In the genomic region with DNA sequence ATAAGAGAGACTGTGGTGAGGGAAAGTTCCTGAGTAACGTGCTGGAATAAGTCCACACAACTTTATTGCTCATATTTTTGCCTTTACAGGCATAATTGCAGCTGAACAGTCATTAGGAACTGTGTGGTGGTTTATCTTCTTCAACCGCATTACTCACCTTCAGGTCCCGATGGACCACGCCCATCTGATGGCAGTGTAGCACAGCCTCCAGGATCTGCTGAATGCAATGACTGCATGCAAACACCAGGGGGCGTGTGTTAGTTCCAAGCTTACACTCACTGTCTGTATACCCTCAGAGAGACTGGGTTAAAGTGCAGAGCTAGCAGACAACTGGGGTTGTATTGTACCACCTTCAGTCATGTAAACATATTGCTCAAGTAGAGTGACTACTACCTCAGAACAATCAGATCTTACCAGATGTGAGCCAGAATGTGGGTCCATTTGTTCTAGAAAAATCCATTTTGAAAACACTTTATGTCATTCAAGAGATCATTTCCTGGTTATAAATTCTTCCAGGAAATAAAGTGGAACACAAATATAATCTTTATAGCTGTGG, we compare ENCODE assay signal across 8 cellular contexts.
DNase-seq lines count a peak whose midpoint lies in the region; ATAC-seq, FAIRE-seq and TF ChIP-seq lines count a peak whose summit lies in the region.

No MANE protein-coding gene starts in this region.

- H3K27me3 ChIP-seq in OCI-LY1 (ENCODE audit: insufficient read depth, low read length) (no peaks in the 10 kb centered on the region), endothelial cell of umbilical vein (ENCODE audit: control insufficient read depth in 2 of 2, insufficient read depth in 2 of 2, low read length in 2 of 2) (no peaks in the 10 kb centered on the region)

- H4K20me1 ChIP-seq in OCI-LY1 (ENCODE audit: insufficient read depth, low read length) (no peaks in the 10 kb centered on the region), endothelial cell of umbilical vein (replicated peaks; ENCODE audit: control insufficient read depth, extremely low read depth, insufficient read depth, low read length) (no peaks in the 10 kb centered on the region)

- H3K9ac ChIP-seq in OCI-LY1 (ENCODE audit: low read length) (peak overlapping the region; percentile 13), endothelial cell of umbilical vein (replicated peaks; ENCODE audit: extremely low read depth, insufficient read depth, low read length) (no peak overlapping the region)

- no peaks in the 10 kb centered on the region for H3K9me2 ChIP-seq in OCI-LY1 (ENCODE audit: low read depth, low read length)

- CTCF ChIA-PET in endothelial cell of umbilical vein (lab: Charles Lee): interaction anchor here (0.5 to 2.8 kb wide), 53 partner anchors 8 to 836 kb away, joined by 3 to 32 read pairs (median 5); no protein-coding TSS in a partner anchor

- ATAC-seq in GM21529 (IDR thresholded peaks at IDR 0.05; ENCODE audit: unreplicated experiment): peak; percentile 98

- peak; percentile 90 for DNase-seq in DMS153 (lab: John Stamatoyannopoulos, UW)
- DNase-seq in HuH-7.5 (ENCODE audit: low spot score): peak; percentile 35
- peak; percentile 86 for DNase-seq in activated CD8-positive, alpha-beta memory T cell treated with anti-CD3 and anti-CD28 coated beads, Interleukin-2, amount 50 U/mL, for 1 hour (ENCODE audit: extremely low read depth)
- peak; percentile 96 for DNase-seq in endothelial cell of umbilical vein (ENCODE audit: low read depth, low spot score)
- DNase-seq in mucosa of gallbladder (ENCODE audit: low spot score): peak; percentile 92
- peak; percentile 83 to 90 for DNase-seq in stimulated activated CD8-positive, alpha-beta memory T cell treated with anti-CD3 and anti-CD28 coated beads, Interleukin-4, amount 100 ng/mL, for 4 hours (ENCODE audit: low read depth in 2 of 2, low spot score in 1 of 2)

- intact Hi-C loops in endothelial cell of umbilical vein (cut with micrococcal nuclease): loop anchor here (1.0 to 10.0 kb wide), 8 partner anchors 80 to 837 kb away; partner anchors contain the start of gene CAMK2D

- no peaks in the 10 kb centered on the region for H3K9me1 ChIP-seq in endothelial cell of umbilical vein (replicated peaks; ENCODE audit: control insufficient read depth, extremely low read depth, insufficient read depth, low read length)

- no TSS peak for BruUV-seq in endothelial cell of umbilical vein (replicated peaks; lab: Mats Ljungman, UMichigan)

- H3F3A ChIP-seq in OCI-LY1 (ENCODE audit: insufficient read depth, low read length): 0 out of 2 replicates have a peak, but pooled peaks cover 7% of the 10 kb centered on the region

- H3K4me1 ChIP-seq in OCI-LY1 (ENCODE audit: insufficient read depth, low read length, severe bottlenecking) (peaks cover 34% of the 10 kb centered on the region), endothelial cell of umbilical vein (ENCODE audit: control insufficient read depth, extremely low read depth, insufficient read depth, low read length) (peaks cover 3% of the 10 kb centered on the region)

- TF ChIP-seq CTCF in OCI-LY1 (IDR thresholded peaks at IDR 0.05; ENCODE audit: low read length): peak; percentile 96
- TF ChIP-seq CTCF in endothelial cell of umbilical vein (IDR thresholded peaks at IDR 0.05; ENCODE audit: extremely low read depth in 1 of 2, insufficient read depth in 1 of 2, low read depth in 1 of 2, low read length in 2 of 2): peak; percentile 92 to 98

- dilution Hi-C loops in endothelial cell of umbilical vein (cut with MboI; ENCODE audit: extremely low pct_ligation_motif_present, low sequenced_read_pairs): no loop called here

- POLR2A ChIA-PET in endothelial cell of umbilical vein (lab: Charles Lee): no interaction called here

- peak overlapping the region; percentile 82 for H3K27ac ChIP-seq in OCI-LY1 (ENCODE audit: low read depth, low read length, poor library complexity, severe bottlenecking)
- H3K27ac ChIP-seq in endothelial cell of umbilical vein (ENCODE audit: insufficient read depth, low read depth, low read length): peak overlapping the region; percentile 4

- H3K79me2 ChIP-seq in OCI-LY1 (ENCODE audit: insufficient read depth, low read length) (no peaks in the 10 kb centered on the region), endothelial cell of umbilical vein (ENCODE audit: control insufficient read depth, insufficient read depth, low read length) (no peaks in the 10 kb centered on the region)

- H3K4me3 ChIP-seq in OCI-LY1 (ENCODE audit: low read depth, low read length, poor library complexity, severe bottlenecking) (no peak overlapping the region), endothelial cell of umbilical vein (replicated peaks in 1 of 3; ENCODE audit: insufficient read depth in 1 of 3, low read depth in 1 of 3, low read length in 3 of 3) (no peak overlapping the region)

- TF ChIP-seq POLR2A in endothelial cell of umbilical vein (IDR thresholded peaks at IDR 0.05; ENCODE audit: low read depth, low read length): no peak

- H2AFZ ChIP-seq in OCI-LY1 (ENCODE audit: low read length) (no peak overlapping the region), endothelial cell of umbilical vein (ENCODE audit: low read depth, low read length) (no peak overlapping the region)

- FAIRE-seq in endothelial cell of umbilical vein (lab: Jason Lieb, UNC): peak; percentile 95

- H3K4me2 ChIP-seq in OCI-LY1 (ENCODE audit: low read length) (peak overlapping the region; percentile 26), endothelial cell of umbilical vein (ENCODE audit: insufficient read depth, low read length) (no peak overlapping the region)

- H3K36me3 ChIP-seq in OCI-LY1 (ENCODE audit: insufficient read depth, low read length): peaks cover 68% of the 10 kb centered on the region
- no peaks in the 10 kb centered on the region for H3K36me3 ChIP-seq in endothelial cell of umbilical vein (ENCODE audit: control insufficient read depth in 2 of 2, extremely low read depth in 1 of 2, insufficient read depth in 2 of 2, low read length in 2 of 2)

- H3K9me3 ChIP-seq in OCI-LY1 (ENCODE audit: low read length) (no peaks in the 10 kb centered on the region), endothelial cell of umbilical vein (replicated peaks; ENCODE audit: control insufficient read depth, insufficient read depth, low read length) (no peaks in the 10 kb centered on the region)

TF ChIP-seq in endothelial cell of umbilical vein, 7 proteins besides CTCF, POLR2A, EP300 and RAD21:
- TF ChIP-seq GATA2 (IDR thresholded peaks at IDR 0.05; ENCODE audit: insufficient read depth, insufficient read length, low read depth, low read length) (peak; percentile 14), POLR2AphosphoS5 (IDR thresholded peaks at IDR 0.05; ENCODE audit: insufficient read depth, low read depth, low read length) (peak; percentile 41), MYC (IDR thresholded peaks at IDR 0.05; ENCODE audit: low read depth, low read length) (no peak)

Comparison
In these comparisons a context has a peak if more than half of its experiments do, and no peak if none do; other contexts are left out.
1. DNase-seq: peak in every context shown above with its lines; median percentile 96 in endothelial cell of umbilical vein; 92 in mucosa of gallbladder; 90 in DMS153; 86 in stimulated activated CD8-positive, alpha-beta memory T cell treated with anti-CD3 and anti-CD28 coated beads, Interleukin-4, amount 100 ng/mL, for 4 hours; 86 in activated CD8-positive, alpha-beta memory T cell treated with anti-CD3 and anti-CD28 coated beads, Interleukin-2, amount 50 U/mL, for 1 hour; 35 in HuH-7.5.